19 cellular contexts compared by ENCODE assay signal in genomic region chr21:42404534-42404933, GRCh38. TPM values are rescaled to one million over a fixed set of nuclear protein-coding genes. Genes with fewer than 3 reads are reported as not detected.
DNase-seq lines count a peak whose midpoint lies in the region; ATAC-seq and TF ChIP-seq lines count a peak whose summit lies in the region.
"Had no signal": no experiment of that assay in that cellular context is flagged by ENCODE, and none has a peak within 500 bp of the region (broad histone marks: within the 10 kb centered on the region; RNA-seq: fewer than 3 reads in every experiment).

No MANE protein-coding gene starts in this region.

- no peaks in the 10 kb centered on the region for H3K36me3 ChIP-seq in lower lobe of right lung
- H3K36me3 ChIP-seq in esophagus muscularis mucosa, result no peaks in the 10 kb centered on the region
- H3K36me3 ChIP-seq: pancreas, thyroid gland had no signal

- intact Hi-C loops in lower lobe of right lung (cut with DNase I) (no loop called here), esophagus muscularis mucosa (cut with DNase I) (no loop called here)

- TF ChIP-seq CTCF in lower lobe of right lung (IDR thresholded peaks at IDR 0.05) (no peak), esophagus muscularis mucosa (IDR thresholded peaks at IDR 0.05) (no peak)

- no peak overlapping the region for H3K27ac ChIP-seq in lower lobe of right lung
- H3K27ac ChIP-seq in esophagus muscularis mucosa (replicated peaks in 1 of 4), result no peak overlapping the region
- H3K27ac ChIP-seq: pancreas, thyroid gland had no signal

- no peak for TF ChIP-seq EP300 in esophagus muscularis mucosa (IDR thresholded peaks at IDR 0.05)

- peak overlapping the region; percentile 35 for H3K4me3 ChIP-seq in lower lobe of right lung
- H3K4me3 ChIP-seq in esophagus muscularis mucosa, result no peak overlapping the region
- H3K4me3 ChIP-seq: pancreas, smooth muscle cell, thyroid gland had no signal

- ATAC-seq in lower lobe of right lung (no peak), HG02642 (IDR thresholded peaks at IDR 0.05; ENCODE audit: poor library complexity, unreplicated experiment) (no peak), GM19395 (IDR thresholded peaks at IDR 0.05; ENCODE audit: unreplicated experiment) (no peak)
- ATAC-seq: pancreas, Right ventricle myocardium inferior had no signal

- 85% methylated on average over 10 of the region's 10 CpGs for WGBS in esophagus muscularis mucosa

- no peak for TF ChIP-seq POLR2A in esophagus muscularis mucosa (IDR thresholded peaks at IDR 0.05; ENCODE audit: low read depth)

- H3K4me1 ChIP-seq in lower lobe of right lung (no peaks in the 10 kb centered on the region), esophagus muscularis mucosa (no peaks in the 10 kb centered on the region)

- H3K27me3 ChIP-seq in lower lobe of right lung (ENCODE audit: low read depth), result peaks cover 5% of the 10 kb centered on the region
- H3K27me3 ChIP-seq in esophagus muscularis mucosa, result peaks cover 0 to 35% (median 0%) of the 10 kb centered on the region in 4 donors
- H3K27me3 ChIP-seq: pancreas, thyroid gland had no signal

- peak; percentile 35 for DNase-seq in stimulated activated CD4-positive, alpha-beta T cell treated with anti-CD3 and anti-CD28 coated beads, Interleukin-1b, Interleukin-23, amount 100 ng/mL, for 48 hours
- no peak for DNase-seq in stimulated activated CD4-positive, alpha-beta T cell treated with anti-CD3 and anti-CD28 coated beads, Interleukin-2, amount 100 ng/mL, for 48 hours
- DNase-seq in activated T-cell treated with anti-CD3 and anti-CD28 coated beads, Interleukin-2, amount 50 U/mL, for 48 hours, result peak; percentile 62 to 68
- DNase-seq in lower lobe of right lung (no peak), NCI-H1105 (lab: John Stamatoyannopoulos, UW) (no peak), esophagus muscularis mucosa (ENCODE audit: extremely low spot score) (no peak)
- DNase-seq: EL, HFFc6, Kasumi-1, mesendoderm, NCI-H1694, NCI-H526 treated with DMSO at 0.1 percent for 48 hours had no signal

- H3K9me3 ChIP-seq in lower lobe of right lung (peaks cover 7% of the 10 kb centered on the region), esophagus muscularis mucosa (peaks cover 0 to 12% (median 6%) of the 10 kb centered on the region in 4 donors)
- H3K9me3 ChIP-seq: pancreas, thyroid gland had no signal

RNA-seq across cellular contexts. Expression of gene UBASH3A, which starts 0.8 kb away (rescaled TPM):
- total RNA-seq in lower lobe of right lung (1.2 TPM), esophagus muscularis mucosa (under 1 TPM in 3 of 4 donors, not detected in 1; 0.17 to 0.78 (median 0.50) TPM)
- total RNA-seq: fibroblast of villous mesenchyme, HFFc6, Right ventricle myocardium inferior, smooth muscle cell had no signal

RNA-seq across cellular contexts. Expression of gene TMPRSS3, which starts 8.7 kb away (rescaled TPM):
- 3.8 TPM for total RNA-seq in lower lobe of right lung
- total RNA-seq in esophagus muscularis mucosa, result not detected
- total RNA-seq: fibroblast of villous mesenchyme, HFFc6, Right ventricle myocardium inferior, smooth muscle cell had no signal

RNA-seq across cellular contexts. Expression of gene TFF1, which starts 38.2 kb away (rescaled TPM):
- total RNA-seq in lower lobe of right lung (not detected), esophagus muscularis mucosa (not detected)
- total RNA-seq: fibroblast of villous mesenchyme, HFFc6, Right ventricle myocardium inferior, thyroid gland had no signal

RNA-seq across cellular contexts. Expression of gene TFF2, which starts 53.7 kb away (rescaled TPM):
- total RNA-seq in lower lobe of right lung, result not detected
- total RNA-seq in esophagus muscularis mucosa, result not detected
- total RNA-seq: fibroblast of villous mesenchyme, HFFc6, Right ventricle myocardium inferior, smooth muscle cell had no signal

Comparison
In these comparisons a context has a peak if more than half of its experiments do, and no peak if none do; other contexts are left out.
1. DNase-seq: peak in stimulated activated CD4-positive, alpha-beta T cell treated with anti-CD3 and anti-CD28 coated beads, Interleukin-1b, Interleukin-23, amount 100 ng/mL, for 48 hours (single experiment) and activated T-cell treated with anti-CD3 and anti-CD28 coated beads, Interleukin-2, amount 50 U/mL, for 48 hours (2 of 2); none in stimulated activated CD4-positive, alpha-beta T cell treated with anti-CD3 and anti-CD28 coated beads, Interleukin-2, amount 100 ng/mL, for 48 hours (0 of 2), lower lobe of right lung (single experiment), NCI-H1105 (single experiment) and esophagus muscularis mucosa (single experiment).